ENCODE assay signal across 20 cellular contexts in the genomic region with DNA sequence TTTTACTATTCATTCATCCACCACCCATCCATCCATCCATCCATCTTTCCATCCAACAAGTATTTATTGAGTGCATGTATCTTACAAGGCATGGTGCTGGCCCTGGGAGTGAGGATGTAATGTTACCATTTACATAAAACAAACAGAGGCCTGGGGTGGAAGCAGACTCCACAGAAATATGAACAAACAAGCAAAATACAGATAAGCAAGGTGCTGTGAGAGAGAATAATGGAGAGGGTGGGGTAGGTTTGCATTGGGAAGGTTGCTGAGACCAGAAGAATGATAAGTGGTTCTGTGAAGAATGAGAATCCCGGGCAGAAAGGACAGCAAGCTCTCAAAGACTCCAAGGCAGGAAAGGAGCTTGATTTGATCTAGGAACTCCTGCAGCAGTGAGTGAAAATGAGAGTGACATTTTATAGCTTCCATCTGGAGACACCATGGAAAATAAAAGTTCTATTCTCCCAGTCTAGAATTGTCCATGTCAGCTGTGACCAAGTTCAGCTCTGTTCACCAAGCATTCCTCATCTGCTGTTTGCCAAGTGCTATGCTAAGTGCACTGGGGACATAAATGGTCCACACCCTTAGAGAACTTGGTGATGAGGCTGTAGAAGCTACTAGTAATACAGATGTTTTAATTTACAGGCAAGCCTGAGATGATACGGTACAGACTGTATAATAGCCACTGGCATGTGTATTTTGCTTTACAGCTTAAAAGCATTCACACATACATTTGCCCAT.
A peak's percentile ranks its signal among the peaks of the same experiment; 100 is the strongest.
DNase-seq lines count a peak whose midpoint lies in the region; ATAC-seq and TF ChIP-seq lines count a peak whose summit lies in the region.
"Had no signal": no experiment of that assay in that cellular context is flagged by ENCODE, and none has a peak within 500 bp of the region (broad histone marks: within the 10 kb centered on the region; RNA-seq: fewer than 3 reads in every experiment).

No MANE protein-coding gene starts in this region.

- no peaks in the 10 kb centered on the region for H3K9me3 Mint-ChIP-seq in HFFc6
- H3K9me3 Mint-ChIP-seq: CD14-positive monocyte had no signal

- peaks cover 20% of the 10 kb centered on the region for H3K4me1 Mint-ChIP-seq in HFFc6 (ENCODE audit: low read depth)
- H3K4me1 Mint-ChIP-seq: CD14-positive monocyte had no signal

- ATAC-seq in left lung: peak; percentile 18
- no peak for ATAC-seq in GM21381 (IDR thresholded peaks at IDR 0.05; ENCODE audit: unreplicated experiment)
- ATAC-seq: HepG2, K562 had no signal

- no peaks in the 10 kb centered on the region for H3K36me3 Mint-ChIP-seq in HFFc6 (ENCODE audit: low read depth)

- no peaks in the 10 kb centered on the region; the same call in 1 of the 2 replicates for H3K27me3 Mint-ChIP-seq in HFFc6 (ENCODE audit: insufficient read depth)

- no peak for TF ChIP-seq CTCF in 22Rv1 (IDR thresholded peaks at IDR 0.05)
- no peak for TF ChIP-seq CTCF in left lung (IDR thresholded peaks at IDR 0.05)
- TF ChIP-seq CTCF in HFFc6 (IDR thresholded peaks at IDR 0.05): no peak

- H3K4me1 ChIP-seq in left lung: no peaks in the 10 kb centered on the region

- intact Hi-C loops in left lung (cut with DNase I): no loop called here

- no peak overlapping the region for H3K4me3 Mint-ChIP-seq in HFFc6
- H3K4me3 Mint-ChIP-seq: CD14-positive monocyte had no signal

- peak; percentile 17 for DNase-seq in GM04504 (ENCODE audit: low read depth)
- DNase-seq in NCI-H69 (lab: John Stamatoyannopoulos, UW): peak; percentile 24
- no peak for DNase-seq in left lung
- DNase-seq in HFFc6: no peak
- DNase-seq in SIG-M5 (lab: John Stamatoyannopoulos, UW): no peak
- DNase-seq: MG63, NCI-H1048, NCI-H1436, NCI-H187 treated with DMSO at 0.1 percent for 48 hours, NCI-H446, NCI-H748 treated with DMSO at 0.1 percent for 48 hours, SHP77 treated with DMSO at 0.1 percent for 48 hours, SK-N-SH had no signal

- H3K36me3 ChIP-seq in left lung: no peaks in the 10 kb centered on the region
- H3K36me3 ChIP-seq: MG63 had no signal

- H3K27ac ChIP-seq in 22Rv1 (peak overlapping the region; percentile 22; the same call in 1 of the 2 replicates), left lung (no peak overlapping the region)
- H3K27ac ChIP-seq: HL-60, RWPE1 had no signal

- no peak overlapping the region for H3K4me3 ChIP-seq in left lung
- H3K4me3 ChIP-seq: K562, MG63 had no signal

- H3K27me3 ChIP-seq in left lung: no peaks in the 10 kb centered on the region
- H3K27me3 ChIP-seq: MG63 had no signal

- no peak overlapping the region for H3K27ac Mint-ChIP-seq in HFFc6

- no peaks in the 10 kb centered on the region for H3K9me3 ChIP-seq in left lung
- H3K9me3 ChIP-seq: MG63, SK-N-SH had no signal

Comparison
In these comparisons a context has a peak if more than half of its experiments do, and no peak if none do; other contexts are left out.
1. DNase-seq: peak in GM04504 (single experiment) and NCI-H69 (single experiment); none in left lung (0 of 2), HFFc6 (single experiment) and SIG-M5 (single experiment).